25 cellular contexts compared by ENCODE assay signal in genomic region chr14:54794148-54794547, GRCh38.
"Had no signal": no experiment of that assay in that cellular context is flagged by ENCODE, and none has a peak within 500 bp of the region (broad histone marks: within the 10 kb centered on the region; RNA-seq: fewer than 3 reads in every experiment).

No MANE protein-coding gene starts in this region.

- H3K27me3 ChIP-seq: dorsolateral prefrontal cortex, esophagus muscularis mucosa, foreskin keratinocyte, gastroesophageal sphincter, heart right ventricle, stomach, thyroid gland, vagina had no signal

- H3K27me3 Mint-ChIP-seq: memory B cell, progenitor cell of endocrine pancreas had no signal

- H3K27ac Mint-ChIP-seq: memory B cell; natural killer cell; progenitor cell of endocrine pancreas; stimulated activated effector memory CD8-positive, alpha-beta T cell treated with anti-CD3 and anti-CD28 coated beads, Interleukin-12 subunit alpha, Interleukin-12 subunit beta, amount 100 ng/mL, for 72 hours had no signal

- DNase-seq: cortex of kidney; dorsolateral prefrontal cortex; effector CD8-positive, alpha-beta T cell; foreskin keratinocyte; heart right ventricle; hippocampal formation; natural killer cell; stimulated activated CD4-positive, alpha-beta T cell treated with anti-CD3 and anti-CD28 coated beads, Interleukin-12 subunit alpha, Interleukin-12 subunit beta, amount 100 ng/mL, for 4 hours; stimulated activated CD4-positive, alpha-beta T cell treated with anti-CD3 and anti-CD28 coated beads, Interleukin-1b, Interleukin-23, amount 100 ng/mL, for 48 hours; stimulated activated CD4-positive, alpha-beta T cell treated with anti-CD3 and anti-CD28 coated beads, Interleukin-4, amount 100 ng/mL, for 1 hour; stimulated activated naive CD4-positive, alpha-beta T cell treated with Interleukin-2 at 50 U/mL for 16 hours; stomach; thyroid gland; trophoblast cell had no signal

- H3K4me3 ChIP-seq: dorsolateral prefrontal cortex, esophagus muscularis mucosa, gastroesophageal sphincter, heart right ventricle, lung, smooth muscle cell, stomach, thyroid gland, vagina had no signal

- H3K4me1 Mint-ChIP-seq: memory B cell; natural killer cell; stimulated activated effector memory CD8-positive, alpha-beta T cell treated with anti-CD3 and anti-CD28 coated beads, Interleukin-12 subunit alpha, Interleukin-12 subunit beta, amount 100 ng/mL, for 72 hours had no signal

- H3K36me3 ChIP-seq: thyroid gland had no signal

- H3K36me3 Mint-ChIP-seq: natural killer cell; stimulated activated effector memory CD8-positive, alpha-beta T cell treated with anti-CD3 and anti-CD28 coated beads, Interleukin-12 subunit alpha, Interleukin-12 subunit beta, amount 100 ng/mL, for 72 hours had no signal

- H3K4me1 ChIP-seq: esophagus muscularis mucosa, gastroesophageal sphincter, parathyroid adenoma, stomach, thyroid gland, vagina had no signal

- H3K9ac ChIP-seq: parathyroid adenoma had no signal

- H3K4me2 ChIP-seq: smooth muscle cell had no signal

- H3K9me3 ChIP-seq: thyroid gland, vagina had no signal

- H3K79me2 ChIP-seq: parathyroid adenoma had no signal

- H3K27ac ChIP-seq: dorsolateral prefrontal cortex, esophagus muscularis mucosa, foreskin keratinocyte, gastroesophageal sphincter, heart right ventricle, parathyroid adenoma, stomach, thyroid gland, vagina had no signal

- H3K4me3 Mint-ChIP-seq: memory B cell; natural killer cell; stimulated activated effector memory CD8-positive, alpha-beta T cell treated with anti-CD3 and anti-CD28 coated beads, Interleukin-12 subunit alpha, Interleukin-12 subunit beta, amount 100 ng/mL, for 72 hours had no signal

- ATAC-seq: foreskin keratinocyte; gastroesophageal sphincter; left lobe of liver; natural killer cell; sciatic nerve; stimulated activated effector memory CD8-positive, alpha-beta T cell treated with anti-CD3 and anti-CD28 coated beads, Interleukin-12 subunit alpha, Interleukin-12 subunit beta, amount 100 ng/mL, for 72 hours had no signal

- H2AFZ ChIP-seq: parathyroid adenoma had no signal
